9 cellular contexts compared by ENCODE assay signal in the genomic region with DNA sequence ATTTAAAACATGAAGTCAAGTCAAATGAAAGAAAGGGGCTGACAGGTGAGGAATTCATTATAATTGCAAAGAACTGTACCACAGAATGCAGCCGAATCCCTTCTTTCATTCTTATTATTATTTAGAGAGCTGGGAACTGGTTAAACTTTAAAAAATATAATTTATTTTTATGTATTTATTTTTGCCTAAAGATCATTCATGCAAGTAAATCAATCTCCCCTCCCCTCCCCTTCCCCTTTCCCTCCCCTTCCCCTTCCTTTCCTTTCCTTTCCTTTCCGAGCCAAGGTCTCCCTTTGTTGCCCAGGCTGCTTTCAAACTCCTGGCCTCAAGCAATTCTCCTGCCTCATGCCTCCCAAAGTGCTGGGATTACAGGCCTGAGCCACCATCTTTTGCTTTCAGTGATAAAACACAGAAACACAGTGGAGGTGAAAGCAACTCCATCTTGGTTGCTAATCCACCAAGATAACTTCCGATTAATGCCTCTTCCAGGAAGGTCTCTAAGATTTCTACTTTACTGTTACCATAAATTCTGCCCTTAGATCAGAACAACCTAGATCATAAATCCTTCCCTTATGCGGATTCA. TPM values are rescaled to one million over a fixed set of nuclear protein-coding genes. Genes with fewer than 3 reads are reported as not detected.
DNase-seq lines count a peak whose midpoint lies in the region; ATAC-seq, FAIRE-seq and TF ChIP-seq lines count a peak whose summit lies in the region.
"Had no signal": no experiment of that assay in that cellular context is flagged by ENCODE, and none has a peak within 500 bp of the region (broad histone marks: within the 10 kb centered on the region; RNA-seq: fewer than 3 reads in every experiment).

No MANE protein-coding gene starts in this region.

- H3K4me3 ChIP-seq in HepG2 (replicated peaks in 1 of 3; ENCODE audit: insufficient read depth in 1 of 3, low read depth in 2 of 3, low read length in 3 of 3) = peak overlapping the region; percentile 54 to 99 (median 73)

- H3K27me3 Mint-ChIP-seq in activated CD4-positive, alpha-beta T cell treated with anti-CD3 and anti-CD28 coated beads for 36 hours = no peaks in the 10 kb centered on the region
- no peaks in the 10 kb centered on the region for H3K27me3 Mint-ChIP-seq in activated T-helper 1 cell treated with anti-CD3 and anti-CD28 coated beads, Interleukin-12 subunit alpha, Interleukin-12 subunit beta, Interleukin-2, Interleukin-4 antibody, amounts not matched to agents 30 ng/mL and 10 ng/mL and 1 ng/mL, durations not matched to agents 14 hours and 24 hours and 36 hours (ENCODE audit: insufficient read depth)

- no peaks in the 10 kb centered on the region; a peak in 1 of 5 replicates for H3K27me3 ChIP-seq in HepG2 (ENCODE audit: control insufficient read depth in 1 of 2, insufficient read depth in 2 of 2, low read length in 2 of 2)

- BruUV-seq in HepG2 (replicated peaks; lab: Mats Ljungman, UMichigan) = no TSS peak

- peaks cover 6% of the 10 kb centered on the region for H3K36me3 Mint-ChIP-seq in activated CD4-positive, alpha-beta T cell treated with anti-CD3 and anti-CD28 coated beads for 36 hours (ENCODE audit: low read depth)
- no peaks in the 10 kb centered on the region for H3K36me3 Mint-ChIP-seq in activated T-helper 1 cell treated with anti-CD3 and anti-CD28 coated beads, Interleukin-12 subunit alpha, Interleukin-12 subunit beta, Interleukin-2, Interleukin-4 antibody, amounts not matched to agents 30 ng/mL and 10 ng/mL and 1 ng/mL, durations not matched to agents 14 hours and 24 hours and 36 hours (ENCODE audit: low read depth)

- H3K27ac Mint-ChIP-seq in activated CD4-positive, alpha-beta T cell treated with anti-CD3 and anti-CD28 coated beads for 36 hours = peak overlapping the region; percentile 100
- H3K27ac Mint-ChIP-seq in activated T-helper 1 cell treated with anti-CD3 and anti-CD28 coated beads, Interleukin-12 subunit alpha, Interleukin-12 subunit beta, Interleukin-2, Interleukin-4 antibody, amounts not matched to agents 30 ng/mL and 10 ng/mL and 1 ng/mL, durations not matched to agents 14 hours and 24 hours and 36 hours = peak overlapping the region; percentile 99

- peaks cover 72% of the 10 kb centered on the region for H3K4me1 Mint-ChIP-seq in activated CD4-positive, alpha-beta T cell treated with anti-CD3 and anti-CD28 coated beads for 36 hours
- H3K4me1 Mint-ChIP-seq in activated T-helper 1 cell treated with anti-CD3 and anti-CD28 coated beads, Interleukin-12 subunit alpha, Interleukin-12 subunit beta, Interleukin-2, Interleukin-4 antibody, amounts not matched to agents 30 ng/mL and 10 ng/mL and 1 ng/mL, durations not matched to agents 14 hours and 24 hours and 36 hours (ENCODE audit: low read depth) = peaks cover 75% of the 10 kb centered on the region

- POLR2A ChIA-PET in activated CD4-positive, alpha-beta T cell treated with anti-CD3 and anti-CD28 coated beads for 36 hours (lab: Charles Lee) = interaction anchor here (0.6 to 2.2 kb wide), 6 partner anchors 10 to 366 kb away, joined by 3 to 22 read pairs (median 4); no protein-coding TSS in a partner anchor
- POLR2A ChIA-PET in HepG2 (lab: Yijun Ruan, JAX) = interaction anchor here (1.2 to 12.4 kb wide), 5 partner anchors 9 to 143 kb away, joined by 3 to 199 read pairs (median 61); no protein-coding TSS in a partner anchor

- FAIRE-seq in HepG2 (lab: Jason Lieb, UNC) = no peak
- FAIRE-seq: A204.1 had no signal

- intact Hi-C loops in activated CD4-positive, alpha-beta T cell treated with anti-CD3 and anti-CD28 coated beads for 36 hours (cut with DNase I, micrococcal nuclease) = loop anchor here in 1 of 2 experiments (2.0 kb wide), 2 partner anchors 18 to 1206 kb away; no protein-coding TSS in a partner anchor
- intact Hi-C loops in activated T-helper 1 cell treated with anti-CD3 and anti-CD28 coated beads, Interleukin-12 subunit alpha, Interleukin-12 subunit beta, Interleukin-2, Interleukin-4 antibody, amounts not matched to agents 30 ng/mL and 10 ng/mL and 1 ng/mL, durations not matched to agents 14 hours and 24 hours and 36 hours (cut with micrococcal nuclease) = loop anchor here (2.0 to 10.0 kb wide), 3 partner anchors 72 to 466 kb away; partner anchors contain the start of genes AACS and BRI3BP
- intact Hi-C loops in HepG2 (cut with micrococcal nuclease; ENCODE audit: unreplicated experiment) = no loop called here

- no peak for TF ChIP-seq CTCF in HepG2 (CRISPR knock-in tag; IDR thresholded peaks at IDR 0.05)

- in situ Hi-C loops in HepG2 (cut with HindIII; ENCODE audit: extremely low pct_ligation_motif_present, low pct_unique_long_range_greater_than_20kb) = no loop called here

- no peaks in the 10 kb centered on the region for H4K20me1 ChIP-seq in HepG2 (ENCODE audit: insufficient read depth, low read length)

- no peaks in the 10 kb centered on the region for H3K9me3 ChIP-seq in HepG2 (ENCODE audit: low read length)

- TF ChIP-seq RAD21 in HepG2 (CRISPR knock-in tag; IDR thresholded peaks at IDR 0.05) = no peak

- CTCF ChIA-PET in activated CD4-positive, alpha-beta T cell treated with anti-CD3 and anti-CD28 coated beads for 36 hours (lab: Charles Lee) = interaction anchor here (0.6 to 8.3 kb wide), 5 partner anchors 10 to 73 kb away, joined by 3 to 92 read pairs (median 7); partner anchors contain the start of gene BRI3BP
- CTCF ChIA-PET in HepG2 (lab: Yijun Ruan, JAX; ENCODE audit: low intra/inter-chr PET ratio, low total read pairs) = no interaction called here

- H3K4me3 Mint-ChIP-seq in activated CD4-positive, alpha-beta T cell treated with anti-CD3 and anti-CD28 coated beads for 36 hours = peak overlapping the region; percentile 79
- H3K4me3 Mint-ChIP-seq in activated T-helper 1 cell treated with anti-CD3 and anti-CD28 coated beads, Interleukin-12 subunit alpha, Interleukin-12 subunit beta, Interleukin-2, Interleukin-4 antibody, amounts not matched to agents 30 ng/mL and 10 ng/mL and 1 ng/mL, durations not matched to agents 14 hours and 24 hours and 36 hours = peak overlapping the region; percentile 81

- TF ChIP-seq EP300 in HepG2 (IDR thresholded peaks at IDR 0.05; ENCODE audit: low read depth in 2 of 2, low read length in 2 of 2) (no peak), HepG2 (CRISPR knock-in tag; IDR thresholded peaks at IDR 0.05; ENCODE audit: borderline replicate concordance) (no peak)

- no peak overlapping the region for H2AFZ ChIP-seq in HepG2 (ENCODE audit: low read length)

- TF ChIP-seq POLR2A in HepG2 (IDR thresholded peaks at IDR 0.05; ENCODE audit: insufficient read depth in 1 of 2, low read depth in 2 of 2, low read length in 2 of 2) = no peak

- DNase-seq in activated CD4-positive, alpha-beta T cell treated with anti-CD3 and anti-CD28 coated beads for 36 hours = no peak
- DNase-seq in activated CD4-positive, alpha-beta T cell treated with anti-CD3 and anti-CD28 coated beads, Interleukin-2, amount 50 U/mL, for 48 hours = no peak
- no peak for DNase-seq in activated T-helper 1 cell treated with anti-CD3 and anti-CD28 coated beads, Interleukin-12 subunit alpha, Interleukin-12 subunit beta, Interleukin-2, Interleukin-4 antibody, amounts not matched to agents 30 ng/mL and 10 ng/mL and 1 ng/mL, durations not matched to agents 14 hours and 24 hours and 36 hours (ENCODE audit: low spot score)
- DNase-seq in HepG2 (ENCODE audit: low spot score) (no peak), substantia nigra (lab: John Stamatoyannopoulos, UW) (no peak)
- no peak for DNase-seq in stimulated activated CD4-positive, alpha-beta T cell treated with anti-CD3 and anti-CD28 coated beads, Interleukin-1b, Interleukin-23, amount 100 ng/mL, for 48 hours

- peak overlapping the region; percentile 99 for H3K9ac ChIP-seq in HepG2 (ENCODE audit: insufficient read depth, low read depth, low read length)

- no peak for ATAC-seq in activated CD4-positive, alpha-beta T cell treated with anti-CD3 and anti-CD28 coated beads for 36 hours
- ATAC-seq in HepG2 = no peak
- no peak for ATAC-seq in HG02870 (IDR thresholded peaks at IDR 0.05; ENCODE audit: unreplicated experiment)
- no peak for ATAC-seq in HG03439 (IDR thresholded peaks at IDR 0.05; ENCODE audit: unreplicated experiment)

- H3K4me2 ChIP-seq in HepG2 (ENCODE audit: low read depth, low read length) = peak overlapping the region; percentile 97

- peak overlapping the region; percentile 100 for H3K27ac ChIP-seq in HepG2 (ENCODE audit: extremely low read length, insufficient read depth, low read length)
- H3K27ac ChIP-seq in substantia nigra (ENCODE audit: low read depth, low read length, poor library complexity, severe bottlenecking) = peak overlapping the region; percentile 83

- H3K4me1 ChIP-seq in HepG2 (ENCODE audit: insufficient read depth, low read length) = peaks cover 61% of the 10 kb centered on the region

- H3K79me2 ChIP-seq in HepG2 (ENCODE audit: insufficient read depth, low read length) = peaks cover 7% of the 10 kb centered on the region

- no peaks in the 10 kb centered on the region for H3K9me3 Mint-ChIP-seq in activated CD4-positive, alpha-beta T cell treated with anti-CD3 and anti-CD28 coated beads for 36 hours (ENCODE audit: low read depth)
- no peaks in the 10 kb centered on the region for H3K9me3 Mint-ChIP-seq in activated T-helper 1 cell treated with anti-CD3 and anti-CD28 coated beads, Interleukin-12 subunit alpha, Interleukin-12 subunit beta, Interleukin-2, Interleukin-4 antibody, amounts not matched to agents 30 ng/mL and 10 ng/mL and 1 ng/mL, durations not matched to agents 14 hours and 24 hours and 36 hours

- 52% methylated on average over 4 of the region's 4 CpGs for WGBS in HepG2 (ENCODE audit: low lambda C conversion rate)

- no peaks in the 10 kb centered on the region for H3K36me3 ChIP-seq in HepG2 (replicated peaks in 1 of 2; ENCODE audit: control insufficient read depth in 1 of 2, insufficient read depth in 2 of 2, low read length in 2 of 2)

RNA-seq across cellular contexts. Expression of gene UBC, which starts 6.0 kb away (rescaled TPM):
- total RNA-seq in activated CD4-positive, alpha-beta T cell treated with anti-CD3 and anti-CD28 coated beads for 36 hours = 100 to 1,000 TPM; 809 to 936 TPM
- total RNA-seq in activated T-helper 1 cell treated with anti-CD3 and anti-CD28 coated beads, Interleukin-12 subunit alpha, Interleukin-12 subunit beta, Interleukin-2, Interleukin-4 antibody, amounts not matched to agents 30 ng/mL and 10 ng/mL and 1 ng/mL, durations not matched to agents 14 hours and 24 hours and 36 hours = 883 and 899 TPM in 2 replicates
- total RNA-seq in HepG2 (2016; rRNA removed; fragmentation: Illumina TruSeq; extraction: Trizol) = 805 and 1,167 TPM in 2 replicates
- 330 and 384 TPM in 2 replicates for total RNA-seq in HepG2 (2016; cell fraction: cytosol; rRNA removed; fragmentation: Illumina TruSeq; extraction: Trizol; ENCODE audit: low read depth)
- total RNA-seq in HepG2 (2016; cell fraction: insoluble cytoplasmic fraction; rRNA removed; fragmentation: Illumina TruSeq; extraction: Trizol) = 802 and 1,160 TPM in 2 replicates
- total RNA-seq in HepG2 (2016; cell fraction: membrane; rRNA removed; fragmentation: Illumina TruSeq; extraction: Trizol) = 388 and 438 TPM in 2 replicates
- total RNA-seq in HepG2 (2016; cell fraction: nucleus; rRNA removed; fragmentation: Illumina TruSeq; extraction: Trizol) = 473 and 495 TPM in 2 replicates
- 1,432 and 1,529 TPM in 2 replicates for polyA plus RNA-seq in HepG2 (2011; rRNA removed)
- 1,350 and 1,708 TPM in 2 replicates for polyA plus RNA-seq in HepG2 (2011; cell fraction: cytosol; rRNA removed)
- polyA plus RNA-seq in HepG2 (2011; cell fraction: nucleus; rRNA removed) = 541 and 721 TPM in 2 replicates
- polyA plus RNA-seq in HepG2 (2012) = 920 and 1,315 TPM in 2 replicates
- 299 and 343 TPM in 2 replicates for polyA plus RNA-seq in HepG2 (2016; cell fraction: cytosol; fragmentation: Illumina TruSeq; extraction: Trizol; ENCODE audit: low read depth)
- polyA plus RNA-seq in HepG2 (2016; cell fraction: insoluble cytoplasmic fraction; fragmentation: Illumina TruSeq; extraction: Trizol; ENCODE audit: low read depth) = 1,055 and 1,063 TPM in 2 replicates
- polyA plus RNA-seq in HepG2 (2016; cell fraction: membrane; fragmentation: Illumina TruSeq; extraction: Trizol; ENCODE audit: low read depth) = 279 and 340 TPM in 2 replicates
- 688 and 691 TPM in 2 replicates for polyA plus RNA-seq in HepG2 (2016; cell fraction: nucleus; fragmentation: Illumina TruSeq; extraction: Trizol; ENCODE audit: insufficient read depth, low read depth)
- polyA minus RNA-seq in HepG2 (2011; rRNA and poly(A)+ RNA removed; ENCODE audit: low replicate concordance) = 531 and 665 TPM in 2 replicates
- polyA minus RNA-seq in HepG2 (2011; cell fraction: cytosol; rRNA and poly(A)+ RNA removed) = 412 and 617 TPM in 2 replicates
- polyA minus RNA-seq in HepG2 (2011; cell fraction: nucleus; rRNA and poly(A)+ RNA removed) = 99.5 and 162 TPM in 2 replicates

RNA-seq across cellular contexts. Expression of gene SCARB1, which starts 56.8 kb away (rescaled TPM):
- total RNA-seq in activated CD4-positive, alpha-beta T cell treated with anti-CD3 and anti-CD28 coated beads for 36 hours = 10 to 100 TPM; 22.9 to 24.1 TPM
- total RNA-seq in activated T-helper 1 cell treated with anti-CD3 and anti-CD28 coated beads, Interleukin-12 subunit alpha, Interleukin-12 subunit beta, Interleukin-2, Interleukin-4 antibody, amounts not matched to agents 30 ng/mL and 10 ng/mL and 1 ng/mL, durations not matched to agents 14 hours and 24 hours and 36 hours = 17.9 and 18.5 TPM in 2 replicates
- total RNA-seq in HepG2 (2016; rRNA removed; fragmentation: Illumina TruSeq; extraction: Trizol) = 33.2 and 63.4 TPM in 2 replicates
- total RNA-seq in HepG2 (2016; cell fraction: cytosol; rRNA removed; fragmentation: Illumina TruSeq; extraction: Trizol; ENCODE audit: low read depth) = 10.1 and 11.6 TPM in 2 replicates
- 24.7 and 65.3 TPM in 2 replicates for total RNA-seq in HepG2 (2016; cell fraction: insoluble cytoplasmic fraction; rRNA removed; fragmentation: Illumina TruSeq; extraction: Trizol)
- total RNA-seq in HepG2 (2016; cell fraction: membrane; rRNA removed; fragmentation: Illumina TruSeq; extraction: Trizol) = 32.7 and 33.2 TPM in 2 replicates
- total RNA-seq in HepG2 (2016; cell fraction: nucleus; rRNA removed; fragmentation: Illumina TruSeq; extraction: Trizol) = 82.8 and 99.0 TPM in 2 replicates
- 160 and 189 TPM in 2 replicates for polyA plus RNA-seq in HepG2 (2011; rRNA removed)
- 208 and 213 TPM in 2 replicates for polyA plus RNA-seq in HepG2 (2011; cell fraction: cytosol; rRNA removed)
- polyA plus RNA-seq in HepG2 (2011; cell fraction: nucleus; rRNA removed) = 869 and 1,053 TPM in 2 replicates
- 214 and 253 TPM in 2 replicates for polyA plus RNA-seq in HepG2 (2012)
- polyA plus RNA-seq in HepG2 (2016; cell fraction: cytosol; fragmentation: Illumina TruSeq; extraction: Trizol; ENCODE audit: low read depth) = 18.1 and 20.1 TPM in 2 replicates
- polyA plus RNA-seq in HepG2 (2016; cell fraction: insoluble cytoplasmic fraction; fragmentation: Illumina TruSeq; extraction: Trizol; ENCODE audit: low read depth) = 42.8 and 60.7 TPM in 2 replicates
- 42.2 and 44.0 TPM in 2 replicates for polyA plus RNA-seq in HepG2 (2016; cell fraction: membrane; fragmentation: Illumina TruSeq; extraction: Trizol; ENCODE audit: low read depth)
- 235 and 236 TPM in 2 replicates for polyA plus RNA-seq in HepG2 (2016; cell fraction: nucleus; fragmentation: Illumina TruSeq; extraction: Trizol; ENCODE audit: insufficient read depth, low read depth)
- 104 and 367 TPM in 2 replicates for polyA minus RNA-seq in HepG2 (2011; rRNA and poly(A)+ RNA removed; ENCODE audit: low replicate concordance)
- polyA minus RNA-seq in HepG2 (2011; cell fraction: cytosol; rRNA and poly(A)+ RNA removed) = 143 and 183 TPM in 2 replicates
- 104 and 119 TPM in 2 replicates for polyA minus RNA-seq in HepG2 (2011; cell fraction: nucleus; rRNA and poly(A)+ RNA removed)
